Comparison of ENCODE assay signal across 24 cellular contexts in the genomic region with DNA sequence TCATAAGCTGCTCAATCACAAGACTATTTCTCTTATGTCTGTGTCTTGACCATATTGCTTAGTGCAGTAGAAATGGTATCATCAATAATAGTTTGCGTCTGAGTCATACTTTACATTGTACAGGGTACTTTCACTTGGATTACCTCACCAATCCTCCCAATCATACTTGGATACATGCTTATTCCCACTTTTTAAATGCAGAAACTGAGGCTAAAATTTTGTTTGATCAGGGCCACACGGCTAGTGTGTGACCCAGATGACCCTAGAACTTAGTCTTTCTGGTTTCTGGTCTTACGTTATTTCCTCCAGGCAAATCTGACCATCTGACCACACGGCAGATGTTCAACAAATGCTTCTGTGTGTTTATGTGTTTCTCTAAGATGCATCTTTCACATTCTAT. TPM values are rescaled to one million over a fixed set of nuclear protein-coding genes. Genes with fewer than 3 reads are reported as not detected.
A peak's percentile ranks its signal among the peaks of the same experiment; 100 is the strongest.
DNase-seq lines count a peak whose midpoint lies in the region; ATAC-seq lines count a peak whose summit lies in the region.
"Had no signal": no experiment of that assay in that cellular context is flagged by ENCODE, and none has a peak within 500 bp of the region (broad histone marks: within the 10 kb centered on the region; RNA-seq: fewer than 3 reads in every experiment).

No MANE protein-coding gene starts in this region.

- no peaks in the 10 kb centered on the region for H3K27me3 Mint-ChIP-seq in activated T-helper 17 cell treated with anti-CD3 and anti-CD28 coated beads, Interleukin-2, amount 50 U/mL, for 72 hours
- H3K27me3 Mint-ChIP-seq in T-helper 17 cell: no peaks in the 10 kb centered on the region

- H3K36me3 Mint-ChIP-seq in activated T-helper 17 cell treated with anti-CD3 and anti-CD28 coated beads, Interleukin-2, amount 50 U/mL, for 72 hours (ENCODE audit: low read depth): no peaks in the 10 kb centered on the region
- H3K36me3 Mint-ChIP-seq in T-helper 17 cell (ENCODE audit: low read depth): peaks cover 2% of the 10 kb centered on the region

- H3K9me3 ChIP-seq in T-helper 17 cell (ENCODE audit: control insufficient read depth, low read length, poor library complexity, severe bottlenecking): no peaks in the 10 kb centered on the region
- H3K9me3 ChIP-seq: body of pancreas, prostate gland, SJSA1, transverse colon had no signal

- H3K9me3 Mint-ChIP-seq in activated T-helper 17 cell treated with anti-CD3 and anti-CD28 coated beads, Interleukin-2, amount 50 U/mL, for 72 hours: peaks cover 5% of the 10 kb centered on the region
- H3K9me3 Mint-ChIP-seq: activated naive CD8-positive, alpha-beta T cell treated with anti-CD3 and anti-CD28 coated beads, Interleukin-2, amount 10 ng/mL, durations not matched to agents 7 days and 5 days; activated T-helper 1 cell treated with anti-CD3 and anti-CD28 coated beads, Interleukin-12 subunit alpha, Interleukin-12 subunit beta, Interleukin-2, Interleukin-4 antibody, amounts not matched to agents 30 ng/mL and 10 ng/mL and 1 ng/mL, durations not matched to agents 14 hours and 24 hours and 36 hours; dendritic cell treated with granulocyte-macrophage colony-stimulating factor and Interleukin-4, amounts not matched to agents 40 ng/mL and 50 ng/mL, for 4 days; HFFc6; stimulated activated naive CD8-positive, alpha-beta T cell treated with anti-CD3 and anti-CD28 coated beads, Interleukin-15, amount 100 ng/mL, for 72 hours had no signal

- peak; percentile 71 for ATAC-seq in GM18909 (IDR thresholded peaks at IDR 0.05; ENCODE audit: poor library complexity, unreplicated experiment)
- ATAC-seq in HG02885 (IDR thresholded peaks at IDR 0.05; ENCODE audit: poor library complexity, unreplicated experiment): peak; percentile 65
- ATAC-seq in activated T-helper 17 cell treated with anti-CD3 and anti-CD28 coated beads, Interleukin-2, amount 50 U/mL, for 72 hours (replicated peaks): no peak
- ATAC-seq in GM21619 (IDR thresholded peaks at IDR 0.05; ENCODE audit: unreplicated experiment): no peak
- ATAC-seq in T-helper 17 cell: no peak
- ATAC-seq: body of pancreas; stimulated activated naive CD8-positive, alpha-beta T cell treated with anti-CD3 and anti-CD28 coated beads, Interleukin-15, amount 100 ng/mL, for 72 hours had no signal

- DNase-seq in iris pigment epithelial cell (ENCODE audit: low read depth) (peak; percentile 58), T-helper 17 cell (no peak), caudate nucleus (lab: John Stamatoyannopoulos, UW) (no peak)
- no peak for DNase-seq in activated CD8-positive, alpha-beta memory T cell treated with anti-CD3 and anti-CD28 coated beads for 24 hours
- DNase-seq: activated CD4-positive, alpha-beta T cell treated with anti-CD3 and anti-CD28 coated beads for 1 hour; activated naive CD8-positive, alpha-beta T cell treated with anti-CD3 and anti-CD28 coated beads, Interleukin-2, amount 10 ng/mL, durations not matched to agents 7 days and 5 days; body of pancreas; HFFc6; NCI-H1417 treated with DMSO at 0.1 percent for 48 hours; NCI-H82; nephron progenitor cell; small intestine; stimulated activated CD4-positive, alpha-beta T cell treated with anti-CD3 and anti-CD28 coated beads, Interleukin-4, amount 100 ng/mL, for 1 hour; stimulated activated naive CD8-positive, alpha-beta T cell treated with anti-CD3 and anti-CD28 coated beads, Interleukin-15, amount 100 ng/mL, for 72 hours; transverse colon had no signal

- H3K4me3 Mint-ChIP-seq in activated T-helper 17 cell treated with anti-CD3 and anti-CD28 coated beads, Interleukin-2, amount 50 U/mL, for 72 hours: peak overlapping the region; percentile 10
- H3K4me3 Mint-ChIP-seq in T-helper 17 cell: no peak overlapping the region
- H3K4me3 Mint-ChIP-seq: activated naive CD8-positive, alpha-beta T cell treated with anti-CD3 and anti-CD28 coated beads, Interleukin-2, amount 10 ng/mL, durations not matched to agents 7 days and 5 days; activated T-helper 1 cell treated with anti-CD3 and anti-CD28 coated beads, Interleukin-12 subunit alpha, Interleukin-12 subunit beta, Interleukin-2, Interleukin-4 antibody, amounts not matched to agents 30 ng/mL and 10 ng/mL and 1 ng/mL, durations not matched to agents 14 hours and 24 hours and 36 hours; dendritic cell treated with granulocyte-macrophage colony-stimulating factor and Interleukin-4, amounts not matched to agents 40 ng/mL and 50 ng/mL, for 4 days; HFFc6; nephron progenitor cell; stimulated activated naive CD8-positive, alpha-beta T cell treated with anti-CD3 and anti-CD28 coated beads, Interleukin-15, amount 100 ng/mL, for 72 hours had no signal

- peaks cover 24% of the 10 kb centered on the region for H3K4me1 Mint-ChIP-seq in activated T-helper 17 cell treated with anti-CD3 and anti-CD28 coated beads, Interleukin-2, amount 50 U/mL, for 72 hours
- peaks cover 2% of the 10 kb centered on the region for H3K4me1 Mint-ChIP-seq in T-helper 17 cell
- H3K4me1 Mint-ChIP-seq: activated naive CD8-positive, alpha-beta T cell treated with anti-CD3 and anti-CD28 coated beads, Interleukin-2, amount 10 ng/mL, durations not matched to agents 7 days and 5 days; stimulated activated naive CD8-positive, alpha-beta T cell treated with anti-CD3 and anti-CD28 coated beads, Interleukin-15, amount 100 ng/mL, for 72 hours had no signal

- H3K27ac Mint-ChIP-seq in activated T-helper 17 cell treated with anti-CD3 and anti-CD28 coated beads, Interleukin-2, amount 50 U/mL, for 72 hours: no peak overlapping the region
- H3K27ac Mint-ChIP-seq in T-helper 17 cell: no peak overlapping the region
- H3K27ac Mint-ChIP-seq: activated naive CD8-positive, alpha-beta T cell treated with anti-CD3 and anti-CD28 coated beads, Interleukin-2, amount 10 ng/mL, durations not matched to agents 7 days and 5 days; activated T-helper 1 cell treated with anti-CD3 and anti-CD28 coated beads, Interleukin-12 subunit alpha, Interleukin-12 subunit beta, Interleukin-2, Interleukin-4 antibody, amounts not matched to agents 30 ng/mL and 10 ng/mL and 1 ng/mL, durations not matched to agents 14 hours and 24 hours and 36 hours; dendritic cell treated with granulocyte-macrophage colony-stimulating factor and Interleukin-4, amounts not matched to agents 40 ng/mL and 50 ng/mL, for 4 days; HFFc6; nephron progenitor cell; stimulated activated naive CD8-positive, alpha-beta T cell treated with anti-CD3 and anti-CD28 coated beads, Interleukin-15, amount 100 ng/mL, for 72 hours had no signal

- H3K27ac ChIP-seq in caudate nucleus (ENCODE audit: low read depth, low read length): no peak overlapping the region
- H3K27ac ChIP-seq: body of pancreas, prostate gland, SJSA1, transverse colon had no signal

RNA-seq across cellular contexts. Expression of a gene that starts 23.8 kb away (rescaled TPM):
- 100 to 1,000 TPM in 1 of 2 donors, 10 to 100 TPM in 1; 36.1 to 137 TPM for total RNA-seq in activated T-helper 17 cell treated with anti-CD3 and anti-CD28 coated beads, Interleukin-2, amount 50 U/mL, for 72 hours
- total RNA-seq in T-helper 17 cell: 10 to 100 TPM; 24.3 to 39.7 TPM
- total RNA-seq: activated naive CD8-positive, alpha-beta T cell treated with anti-CD3 and anti-CD28 coated beads, Interleukin-2, amount 10 ng/mL, durations not matched to agents 7 days and 5 days; HFFc6; SJSA1 had no signal

RNA-seq across cellular contexts. Expression of a gene that starts 44.1 kb away (rescaled TPM):
- total RNA-seq in activated T-helper 17 cell treated with anti-CD3 and anti-CD28 coated beads, Interleukin-2, amount 50 U/mL, for 72 hours: not detected
- total RNA-seq in T-helper 17 cell: not detected
- total RNA-seq: activated naive CD8-positive, alpha-beta T cell treated with anti-CD3 and anti-CD28 coated beads, Interleukin-2, amount 10 ng/mL, durations not matched to agents 7 days and 5 days; activated T-helper 1 cell treated with anti-CD3 and anti-CD28 coated beads, Interleukin-12 subunit alpha, Interleukin-12 subunit beta, Interleukin-2, Interleukin-4 antibody, amounts not matched to agents 30 ng/mL and 10 ng/mL and 1 ng/mL, durations not matched to agents 14 hours and 24 hours and 36 hours; body of pancreas; Daoy; HFFc6; prostate gland; SJSA1; transverse colon had no signal

Comparison
In these comparisons a context has a peak if more than half of its experiments do, and no peak if none do; other contexts are left out.
1. ATAC-seq: peak in GM18909 (single experiment) and HG02885 (single experiment); none in activated T-helper 17 cell treated with anti-CD3 and anti-CD28 coated beads, Interleukin-2, amount 50 U/mL, for 72 hours (single experiment), GM21619 (single experiment) and T-helper 17 cell (single experiment).